ENCODE assay signal across 9 cellular contexts in the genomic region with DNA sequence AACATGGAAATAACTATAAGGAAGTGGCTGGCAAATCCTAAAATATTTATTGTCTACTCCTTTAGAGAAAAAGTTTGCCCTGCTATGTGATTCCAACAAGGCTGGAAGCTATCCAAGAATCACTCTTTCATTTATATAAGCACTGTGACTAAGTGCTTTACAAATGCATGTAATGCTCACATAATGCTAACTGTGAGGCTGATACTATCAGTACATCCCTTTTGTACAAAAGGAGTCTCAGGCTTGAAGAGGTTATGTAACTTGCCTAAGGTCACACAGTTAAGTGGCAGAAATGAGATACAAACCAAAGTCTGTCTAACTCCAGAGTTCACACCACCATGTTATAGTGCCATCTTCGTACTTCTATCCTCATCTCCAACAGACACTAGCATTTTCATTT. TPM values are rescaled to one million over a fixed set of nuclear protein-coding genes. Genes with fewer than 3 reads are reported as not detected.
DNase-seq lines count a peak whose midpoint lies in the region; ATAC-seq and TF ChIP-seq lines count a peak whose summit lies in the region.
"Had no signal": no experiment of that assay in that cellular context is flagged by ENCODE, and none has a peak within 500 bp of the region (broad histone marks: within the 10 kb centered on the region; RNA-seq: fewer than 3 reads in every experiment).

No MANE protein-coding gene starts in this region.

- intact Hi-C loops in Panc1 (cut with micrococcal nuclease; ENCODE audit: unreplicated experiment), result no loop called here
- intact Hi-C loops in Calu3 (cut with micrococcal nuclease; ENCODE audit: unreplicated experiment), result no loop called here

- H3K9me2 ChIP-seq in GM23248 (ENCODE audit: insufficient read depth), result no peaks in the 10 kb centered on the region

- H3K9me3 Mint-ChIP-seq in Calu3 (ENCODE audit: low read depth, unreplicated experiment), result no peaks in the 10 kb centered on the region
- no peaks in the 10 kb centered on the region for H3K9me3 Mint-ChIP-seq in activated T-helper 17 cell treated with anti-CD3 and anti-CD28 coated beads, Interleukin-2, amount 50 U/mL, for 72 hours

- no peaks in the 10 kb centered on the region for H4K20me1 ChIP-seq in GM23248 (ENCODE audit: insufficient read depth)

- H3K27me3 ChIP-seq in GM23248 (replicated peaks; ENCODE audit: insufficient read depth), result no peaks in the 10 kb centered on the region
- H3K27me3 ChIP-seq in Panc1 (ENCODE audit: control insufficient read depth, insufficient read depth, low read length), result no peaks in the 10 kb centered on the region
- H3K27me3 ChIP-seq: heart right ventricle had no signal

- H3K4me2 ChIP-seq in GM23248 (ENCODE audit: unreplicated experiment), result peak overlapping the region; percentile 39

- peak; percentile 88 for DNase-seq in GM23248
- DNase-seq in Panc1 (ENCODE audit: low read depth, low spot score), result no peak
- DNase-seq in erythroblast (lab: John Stamatoyannopoulos, UW), result peak; percentile 10 to 24
- peak; percentile 73 for DNase-seq in skeletal muscle cell (ENCODE audit: low read depth)
- DNase-seq in NCI-H1436 treated with DMSO at 0.1 percent for 48 hours (lab: John Stamatoyannopoulos, UW), result no peak
- no peak for DNase-seq in Calu3
- DNase-seq: heart right ventricle, NCI-H1417 had no signal

- in situ Hi-C loops in GM23248 (cut with MboI), result no loop called here
- in situ Hi-C loops in Panc1 (cut with HindIII; ENCODE audit: low pct_unique_long_range_greater_than_20kb, low sequenced_read_pairs), result no loop called here

- TF ChIP-seq CTCF in Panc1 (IDR thresholded peaks at IDR 0.05) (no peak), Calu3 (IDR thresholded peaks at IDR 0.05; ENCODE audit: unreplicated experiment) (no peak)

- POLR2A ChIA-PET in Panc1 (lab: Charles Lee), result interaction anchor here (0.8 kb wide), 1 partner anchor 16 kb away, joined by 5 read pairs; no protein-coding TSS in a partner anchor

- peaks cover 34% of the 10 kb centered on the region for H3K36me3 ChIP-seq in GM23248 (ENCODE audit: low read depth)
- peaks cover 61% of the 10 kb centered on the region for H3K36me3 ChIP-seq in Panc1 (ENCODE audit: control insufficient read depth, insufficient read depth, low read length)

- peak; percentile 98 for ATAC-seq in Panc1
- no peak for ATAC-seq in activated T-helper 17 cell treated with anti-CD3 and anti-CD28 coated beads, Interleukin-2, amount 50 U/mL, for 72 hours (replicated peaks)
- ATAC-seq: heart right ventricle had no signal

- H3K9ac ChIP-seq in GM23248, result no peak overlapping the region

- no peak overlapping the region for H3K27ac Mint-ChIP-seq in Calu3 (ENCODE audit: unreplicated experiment)
- no peak overlapping the region for H3K27ac Mint-ChIP-seq in activated T-helper 17 cell treated with anti-CD3 and anti-CD28 coated beads, Interleukin-2, amount 50 U/mL, for 72 hours

- H3K4me1 Mint-ChIP-seq in Calu3 (ENCODE audit: low read depth, unreplicated experiment), result peaks cover 7% of the 10 kb centered on the region
- peaks cover 7% of the 10 kb centered on the region for H3K4me1 Mint-ChIP-seq in activated T-helper 17 cell treated with anti-CD3 and anti-CD28 coated beads, Interleukin-2, amount 50 U/mL, for 72 hours

- H3F3A ChIP-seq in GM23248 (ENCODE audit: insufficient read depth), result 0 out of 2 replicates have a peak, but pooled peaks cover 7% of the 10 kb centered on the region

- H3K27ac ChIP-seq in GM23248, result peak overlapping the region; percentile 23; the same call in 1 of the 2 replicates
- H3K27ac ChIP-seq in Panc1 (ENCODE audit: low read length), result peak overlapping the region; percentile 61
- H3K27ac ChIP-seq: heart right ventricle had no signal

- H3K4me3 Mint-ChIP-seq in Calu3 (ENCODE audit: low read depth, unreplicated experiment), result no peak overlapping the region
- H3K4me3 Mint-ChIP-seq in activated T-helper 17 cell treated with anti-CD3 and anti-CD28 coated beads, Interleukin-2, amount 50 U/mL, for 72 hours, result no peak overlapping the region

- no peaks in the 10 kb centered on the region for H3K9me3 ChIP-seq in GM23248 (ENCODE audit: low read depth)
- H3K9me3 ChIP-seq in Panc1 (ENCODE audit: control insufficient read depth, insufficient read depth, low read depth, low read length), result no peaks in the 10 kb centered on the region
- H3K9me3 ChIP-seq: heart right ventricle had no signal

- peaks cover 14% of the 10 kb centered on the region for H3K4me1 ChIP-seq in GM23248 (ENCODE audit: insufficient read depth)
- H3K4me1 ChIP-seq in Panc1 (ENCODE audit: control insufficient read depth, insufficient read depth, low read length), result peaks cover 28% of the 10 kb centered on the region
- H3K4me1 ChIP-seq: heart right ventricle had no signal

- BruUV-seq in Panc1 (replicated peaks; lab: Mats Ljungman, UMichigan) (no TSS peak), Calu3 (replicated peaks; lab: Mats Ljungman, UMichigan) (no TSS peak)

- no peaks in the 10 kb centered on the region for H3K27me3 Mint-ChIP-seq in Calu3 (ENCODE audit: unreplicated experiment)
- H3K27me3 Mint-ChIP-seq in activated T-helper 17 cell treated with anti-CD3 and anti-CD28 coated beads, Interleukin-2, amount 50 U/mL, for 72 hours, result no peaks in the 10 kb centered on the region

- no peak overlapping the region for H2AFZ ChIP-seq in GM23248

- 93 to 100% methylated on average over 1 of the region's 1 CpG for WGBS in GM23248 (ENCODE audit: low coverage in 1 of 2, low lambda C conversion rate in 2 of 2, missing lambda C conversion rate in 2 of 2), 2 experiments

- CTCF ChIA-PET in Panc1 (lab: Charles Lee) (no interaction called here), Calu3 (lab: Charles Lee) (interaction anchor here (0.6 to 0.8 kb wide), 2 partner anchors 71 to 551 kb away, joined by 3 read pairs; a partner anchor contains a TSS)

- no peak overlapping the region for H3K4me3 ChIP-seq in GM23248
- H3K4me3 ChIP-seq in Panc1 (ENCODE audit: low read depth in 2 of 2, low read length in 2 of 2), result no peak overlapping the region
- H3K4me3 ChIP-seq in skeletal muscle cell (ENCODE audit: low read depth, low read length), result no peak overlapping the region
- H3K4me3 ChIP-seq: heart right ventricle had no signal

- H3K36me3 Mint-ChIP-seq in Calu3 (ENCODE audit: insufficient read depth, unreplicated experiment), result peaks cover 29% of the 10 kb centered on the region
- peaks cover 100% of the 10 kb centered on the region for H3K36me3 Mint-ChIP-seq in activated T-helper 17 cell treated with anti-CD3 and anti-CD28 coated beads, Interleukin-2, amount 50 U/mL, for 72 hours (ENCODE audit: low read depth)

- TF ChIP-seq POLR2A in erythroblast (IDR thresholded peaks at IDR 0.05; ENCODE audit: low read length), result no peak

- H3K79me2 ChIP-seq in GM23248 (ENCODE audit: insufficient read depth), result no peaks in the 10 kb centered on the region

RNA-seq across cellular contexts. Expression of a gene that starts 17.0 kb away (rescaled TPM):
- total RNA-seq in GM23248 (2014; rRNA removed; shearing (Covaris generic)), result 21.0 and 31.0 TPM in 2 replicates
- polyA plus RNA-seq in GM23248 (2016; fragmentation: Nextera tagmentation; extraction: Ambion mirVana), result 8.2 and 9.4 TPM in 2 replicates
- total RNA-seq in Panc1 (2021; ENCODE audit: unreplicated experiment), result 78.4 TPM
- polyA plus RNA-seq in Panc1 (2012; ENCODE audit: insufficient read length), result 32.6 TPM
- 86.6 and 94.7 TPM in 2 replicates for total RNA-seq in Calu3 (2022)
- total RNA-seq in activated T-helper 17 cell treated with anti-CD3 and anti-CD28 coated beads, Interleukin-2, amount 50 U/mL, for 72 hours, result 10 to 100 TPM; 86.0 to 96.7 TPM

Comparison
In these comparisons a context has a peak if more than half of its experiments do, and no peak if none do; other contexts are left out.
1. DNase-seq: peak in GM23248 (single experiment), erythroblast (2 of 2) and skeletal muscle cell (single experiment); none in Panc1 (single experiment), NCI-H1436 treated with DMSO at 0.1 percent for 48 hours (single experiment) and Calu3 (single experiment).